ENCODE assay signal across 29 cellular contexts in genomic region chr4:155489261-155489660, GRCh38.
"Had no signal": no experiment of that assay in that cellular context is flagged by ENCODE, and none has a peak within 500 bp of the region (broad histone marks: within the 10 kb centered on the region; RNA-seq: fewer than 3 reads in every experiment).

No MANE protein-coding gene starts in this region.

- H3K27ac ChIP-seq: brain microvascular endothelial cell, esophagus muscularis mucosa, heart left ventricle had no signal

- H3K4me3 ChIP-seq: esophagus muscularis mucosa, heart left ventricle had no signal

- H3K27me3 ChIP-seq: brain microvascular endothelial cell, esophagus muscularis mucosa, heart left ventricle had no signal

- ATAC-seq: activated CD4-positive, alpha-beta T cell treated with anti-CD3 and anti-CD28 coated beads for 36 hours; activated naive CD4-positive, alpha-beta T cell treated with anti-CD3 and anti-CD28 coated beads, Interleukin-2, amount 50 U/mL, for 72 hours; activated T-cell treated with anti-CD3 and anti-CD28 coated beads, Interleukin-2, amount 50 U/mL, for 72 hours; effector memory CD8-positive, alpha-beta T cell; heart left ventricle; T-helper 17 cell had no signal

- DNase-seq: activated CD4-positive, alpha-beta memory T cell treated with anti-CD3 and anti-CD28 coated beads, Interleukin-2, amount 10 ng/mL, durations not matched to agents 7 days and 5 days; activated CD4-positive, alpha-beta T cell treated with anti-CD3 and anti-CD28 coated beads for 36 hours; activated CD4-positive, alpha-beta T cell treated with anti-CD3 and anti-CD28 coated beads, Interleukin-2, amount 10 ng/mL, durations not matched to agents 24 days and 14 days; activated CD4-positive, CD25-positive, alpha-beta regulatory T cell; activated CD4-positive, CD25-positive, alpha-beta regulatory T cell treated with anti-CD3 and anti-CD28 coated beads, Interleukin-2, amount 50 U/mL, for 72 hours; activated CD8-positive, alpha-beta memory T cell treated with anti-CD3 and anti-CD28 coated beads, Interleukin-2, amount 50 U/mL, for 48 hours; activated gamma-delta T cell; activated naive CD4-positive, alpha-beta T cell; activated naive CD4-positive, alpha-beta T cell treated with anti-CD3 and anti-CD28 coated beads, Interleukin-2, amount 10 ng/mL, durations not matched to agents 7 days and 5 days; activated naive CD8-positive, alpha-beta T cell treated with anti-CD3 and anti-CD28 coated beads, Interleukin-2, amount 10 ng/mL, durations not matched to agents 7 days and 5 days; activated T-cell treated with anti-CD3 and anti-CD28 coated beads for 4 hours; activated T-cell treated with anti-CD3 and anti-CD28 coated beads, Interleukin-2, amount 50 U/mL, for 24 hours; activated T-cell treated with anti-CD3 and anti-CD28 coated beads, Interleukin-2, amount 50 U/mL, for 72 hours; amniotic stem cell; anterior cingulate cortex; brain microvascular endothelial cell; cortex of kidney; dermis blood vessel endothelial cell; effector CD4-positive, alpha-beta T cell; effector memory CD8-positive, alpha-beta T cell; erythroblast; foreskin fibroblast; glutamatergic neuron; heart left ventricle; T-helper 1 cell; T-helper 17 cell; T1000 had no signal

- H3K36me3 ChIP-seq: brain microvascular endothelial cell, esophagus muscularis mucosa, heart left ventricle had no signal

- H3K9me3 ChIP-seq: esophagus muscularis mucosa, heart left ventricle had no signal
